9 cellular contexts compared by ENCODE assay signal in genomic region chr6:38004908-38005307, GRCh38.
"Had no signal": no experiment of that assay in that cellular context is flagged by ENCODE, and none has a peak within 500 bp of the region (broad histone marks: within the 10 kb centered on the region; RNA-seq: fewer than 3 reads in every experiment).

No MANE protein-coding gene starts in this region.

- H3K9me3 ChIP-seq: HAP-1 had no signal

- H3K9ac ChIP-seq: GM23248 had no signal

- H3K36me3 Mint-ChIP-seq: IgD-negative memory B cell had no signal

- H3K4me3 ChIP-seq: GM23248, HAP-1 had no signal

- H2AFZ ChIP-seq: GM23248 had no signal

- H3K36me3 ChIP-seq: HAP-1 had no signal

- H3K27ac ChIP-seq: GM23248, HL-60 had no signal

- FAIRE-seq: HepG2 had no signal

- ATAC-seq: HCT116, HepG2 had no signal

- H3K27ac Mint-ChIP-seq: HFFc6, IgD-negative memory B cell had no signal

- H3K9me3 Mint-ChIP-seq: HFFc6 had no signal

- H3K4me3 Mint-ChIP-seq: HFFc6, IgD-negative memory B cell had no signal

- H3K27me3 Mint-ChIP-seq: IgD-negative memory B cell had no signal

- DNase-seq: GM23248, GOT3, H7, HFFc6 had no signal
